In the genomic region with DNA sequence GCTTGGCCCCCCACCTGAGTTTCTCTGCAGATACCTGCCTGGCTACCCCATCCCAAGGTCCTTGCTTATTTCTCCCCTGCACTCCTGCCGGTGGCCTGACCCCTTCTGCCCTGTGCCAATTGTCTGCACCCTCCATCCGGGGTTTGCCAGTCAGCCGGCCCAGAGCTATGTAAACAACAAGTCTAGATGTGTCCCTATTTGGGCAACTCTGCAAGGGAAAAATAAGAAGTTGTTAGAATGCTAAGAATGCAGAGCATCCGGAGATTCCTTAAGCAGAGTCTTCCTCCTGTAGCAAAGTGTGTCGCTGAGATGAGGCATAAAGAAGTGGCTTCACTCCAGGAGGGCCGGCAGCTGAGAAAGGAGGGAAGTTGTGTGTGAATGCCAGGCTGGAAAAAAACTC, we compare ENCODE assay signal across 12 cellular contexts. TPM values are rescaled to one million over a fixed set of nuclear protein-coding genes. Genes with fewer than 3 reads are reported as not detected.
DNase-seq lines count a peak whose midpoint lies in the region; ATAC-seq and TF ChIP-seq lines count a peak whose summit lies in the region.
"Had no signal": no experiment of that assay in that cellular context is flagged by ENCODE, and none has a peak within 500 bp of the region (broad histone marks: within the 10 kb centered on the region; RNA-seq: fewer than 3 reads in every experiment).

No MANE protein-coding gene starts in this region.

- peaks cover 30% of the 10 kb centered on the region for H3K4me1 ChIP-seq in GM23338 (ENCODE audit: insufficient read depth)
- H3K4me1 ChIP-seq in RWPE2 (ENCODE audit: insufficient read depth, poor library complexity, severe bottlenecking): peaks cover 6% of the 10 kb centered on the region
- peaks cover 0 to 31% (median 11%) of the 10 kb centered on the region in 3 donors for H3K4me1 ChIP-seq in gastroesophageal sphincter
- peaks cover 0 to 24% (median 20%) of the 10 kb centered on the region in 4 donors for H3K4me1 ChIP-seq in sigmoid colon

- DNase-seq in GM23338 (ENCODE audit: low spot score) (peak; percentile 97), RWPE2 (ENCODE audit: low spot score) (no peak), sigmoid colon (no peak), DMS53 (lab: John Stamatoyannopoulos, UW) (no peak), DMS 273 (lab: John Stamatoyannopoulos, UW; ENCODE audit: unreplicated experiment) (no peak), NCI-H69 (lab: John Stamatoyannopoulos, UW) (no peak)
- DNase-seq: activated CD4-positive, alpha-beta memory T cell treated with anti-CD3 and anti-CD28 coated beads for 36 hours; brain microvascular endothelial cell; heart left ventricle; NCI-H2081 treated with DMSO at 0.1 percent for 48 hours; ovary had no signal

- H3K27ac ChIP-seq in GM23338 (ENCODE audit: low read depth) (peak overlapping the region; percentile 95), RWPE2 (ENCODE audit: poor library complexity, severe bottlenecking) (no peak overlapping the region), gastroesophageal sphincter (peak overlapping the region in 3 of 4 donors; percentile 70 to 73 (median 72)), sigmoid colon (peak overlapping the region in 3 of 4 donors; percentile 26 to 78 (median 51))
- H3K27ac ChIP-seq: brain microvascular endothelial cell, heart left ventricle, ovary had no signal

- peak overlapping the region; percentile 97 for H3K27ac Mint-ChIP-seq in GM23338
- H3K27ac Mint-ChIP-seq: activated CD4-positive, alpha-beta memory T cell treated with anti-CD3 and anti-CD28 coated beads for 36 hours had no signal

- H3K36me3 Mint-ChIP-seq in GM23338 (ENCODE audit: low read depth): no peaks in the 10 kb centered on the region; the same call in 2 of the 3 replicates
- H3K36me3 Mint-ChIP-seq: activated CD4-positive, alpha-beta memory T cell treated with anti-CD3 and anti-CD28 coated beads for 36 hours had no signal

- TF ChIP-seq CTCF in GM23338 (conservative IDR thresholded peaks at IDR 0.05; ENCODE audit: low read depth in 2 of 2) (no peak), RWPE2 (IDR thresholded peaks at IDR 0.05; ENCODE audit: poor library complexity, severe bottlenecking) (no peak), gastroesophageal sphincter (IDR thresholded peaks at IDR 0.05) (no peak), sigmoid colon (IDR thresholded peaks at IDR 0.05) (no peak)

- peak overlapping the region; percentile 50 for H3K4me3 Mint-ChIP-seq in GM23338
- H3K4me3 Mint-ChIP-seq: activated CD4-positive, alpha-beta memory T cell treated with anti-CD3 and anti-CD28 coated beads for 36 hours had no signal

- H3F3A ChIP-seq in GM23338 (replicated peaks; ENCODE audit: low read depth): no peaks in the 10 kb centered on the region

- no peaks in the 10 kb centered on the region for H3K79me2 ChIP-seq in GM23338 (replicated peaks; ENCODE audit: insufficient read depth)

- H3K4me1 Mint-ChIP-seq in GM23338: peaks cover 43% of the 10 kb centered on the region

- H3K9me3 Mint-ChIP-seq in GM23338: no peaks in the 10 kb centered on the region; the same call in 2 of the 3 replicates
- H3K9me3 Mint-ChIP-seq: activated CD4-positive, alpha-beta memory T cell treated with anti-CD3 and anti-CD28 coated beads for 36 hours had no signal

- H4K20me1 ChIP-seq in GM23338 (replicated peaks; ENCODE audit: insufficient read depth): no peaks in the 10 kb centered on the region

- no peak overlapping the region for H3K4me2 ChIP-seq in GM23338

- TF ChIP-seq EP300 in gastroesophageal sphincter (IDR thresholded peaks at IDR 0.05) (no peak), sigmoid colon (IDR thresholded peaks at IDR 0.05) (no peak)

- H2AFZ ChIP-seq in GM23338: no peak overlapping the region

- no peak for TF ChIP-seq POLR2A in gastroesophageal sphincter (IDR thresholded peaks at IDR 0.05)
- TF ChIP-seq POLR2A in sigmoid colon (IDR thresholded peaks at IDR 0.05): no peak

- 2 to 3% methylated on average over 3 to 4 of the region's 6 CpGs for WGBS in gastroesophageal sphincter (ENCODE audit: low coverage in 1 of 2), 2 donors
- 59 to 65% methylated on average over 6 of the region's 6 CpGs for WGBS in sigmoid colon, 2 donors

- peaks cover 6% of the 10 kb centered on the region for H3K27me3 Mint-ChIP-seq in GM23338 (ENCODE audit: insufficient read depth, low read depth, poor library complexity)
- H3K27me3 Mint-ChIP-seq: activated CD4-positive, alpha-beta memory T cell treated with anti-CD3 and anti-CD28 coated beads for 36 hours had no signal

- ATAC-seq in GM23338 (peak; percentile 91), RWPE2 (ENCODE audit: low read depth) (peak; percentile 79), gastroesophageal sphincter (peak; percentile 71)
- ATAC-seq: heart left ventricle had no signal

- H3K9me2 ChIP-seq in GM23338 (ENCODE audit: insufficient read depth): peaks cover 6% of the 10 kb centered on the region; the same call in 1 of the 2 replicates

- H3K27me3 ChIP-seq in GM23338 (ENCODE audit: insufficient read depth): no peaks in the 10 kb centered on the region
- no peaks in the 10 kb centered on the region for H3K27me3 ChIP-seq in RWPE2 (ENCODE audit: insufficient read depth, poor library complexity, severe bottlenecking)
- no peaks in the 10 kb centered on the region for H3K27me3 ChIP-seq in gastroesophageal sphincter
- H3K27me3 ChIP-seq in sigmoid colon: no peaks in the 10 kb centered on the region
- H3K27me3 ChIP-seq: brain microvascular endothelial cell, ovary had no signal

- H3K36me3 ChIP-seq in GM23338 (ENCODE audit: insufficient read depth) (no peaks in the 10 kb centered on the region), RWPE2 (ENCODE audit: low read depth) (no peaks in the 10 kb centered on the region), gastroesophageal sphincter (no peaks in the 10 kb centered on the region), sigmoid colon (no peaks in the 10 kb centered on the region)
- H3K36me3 ChIP-seq: brain microvascular endothelial cell, heart left ventricle, ovary had no signal

- H3K9me3 ChIP-seq in RWPE2 (ENCODE audit: severe bottlenecking): no peaks in the 10 kb centered on the region
- no peaks in the 10 kb centered on the region for H3K9me3 ChIP-seq in gastroesophageal sphincter
- no peaks in the 10 kb centered on the region for H3K9me3 ChIP-seq in sigmoid colon
- H3K9me3 ChIP-seq: heart left ventricle, ovary had no signal

- intact Hi-C loops in sigmoid colon (cut with DNase I): no loop called here

- H3K4me3 ChIP-seq in GM23338: no peak overlapping the region
- H3K4me3 ChIP-seq in RWPE2 (ENCODE audit: severe bottlenecking): no peak overlapping the region
- no peak overlapping the region for H3K4me3 ChIP-seq in gastroesophageal sphincter
- no peak overlapping the region for H3K4me3 ChIP-seq in sigmoid colon
- H3K4me3 ChIP-seq: heart left ventricle, ovary had no signal

TF ChIP-seq in GM23338, 12 proteins besides CTCF, POLR2A, EP300 and RAD21:
- TF ChIP-seq NANOG (IDR thresholded peaks at IDR 0.05; ENCODE audit: borderline replicate concordance) (peak; percentile 41; the same call in 1 of the 2 replicates), CREB1 (CRISPR knock-in tag; IDR thresholded peaks at IDR 0.05; ENCODE audit: low read depth) (peak; percentile 66)
- TF ChIP-seq, protein P1, sequence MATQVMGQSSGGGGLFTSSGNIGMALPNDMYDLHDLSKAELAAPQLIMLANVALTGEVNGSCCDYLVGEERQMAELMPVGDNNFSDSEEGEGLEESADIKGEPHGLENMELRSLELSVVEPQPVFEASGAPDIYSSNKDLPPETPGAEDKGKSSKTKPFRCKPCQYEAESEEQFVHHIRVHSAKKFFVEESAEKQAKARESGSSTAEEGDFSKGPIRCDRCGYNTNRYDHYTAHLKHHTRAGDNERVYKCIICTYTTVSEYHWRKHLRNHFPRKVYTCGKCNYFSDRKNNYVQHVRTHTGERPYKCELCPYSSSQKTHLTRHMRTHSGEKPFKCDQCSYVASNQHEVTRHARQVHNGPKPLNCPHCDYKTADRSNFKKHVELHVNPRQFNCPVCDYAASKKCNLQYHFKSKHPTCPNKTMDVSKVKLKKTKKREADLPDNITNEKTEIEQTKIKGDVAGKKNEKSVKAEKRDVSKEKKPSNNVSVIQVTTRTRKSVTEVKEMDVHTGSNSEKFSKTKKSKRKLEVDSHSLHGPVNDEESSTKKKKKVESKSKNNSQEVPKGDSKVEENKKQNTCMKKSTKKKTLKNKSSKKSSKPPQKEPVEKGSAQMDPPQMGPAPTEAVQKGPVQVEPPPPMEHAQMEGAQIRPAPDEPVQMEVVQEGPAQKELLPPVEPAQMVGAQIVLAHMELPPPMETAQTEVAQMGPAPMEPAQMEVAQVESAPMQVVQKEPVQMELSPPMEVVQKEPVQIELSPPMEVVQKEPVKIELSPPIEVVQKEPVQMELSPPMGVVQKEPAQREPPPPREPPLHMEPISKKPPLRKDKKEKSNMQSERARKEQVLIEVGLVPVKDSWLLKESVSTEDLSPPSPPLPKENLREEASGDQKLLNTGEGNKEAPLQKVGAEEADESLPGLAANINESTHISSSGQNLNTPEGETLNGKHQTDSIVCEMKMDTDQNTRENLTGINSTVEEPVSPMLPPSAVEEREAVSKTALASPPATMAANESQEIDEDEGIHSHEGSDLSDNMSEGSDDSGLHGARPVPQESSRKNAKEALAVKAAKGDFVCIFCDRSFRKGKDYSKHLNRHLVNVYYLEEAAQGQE (IDR thresholded peaks at IDR 0.05; ENCODE audit: unreplicated experiment): no peak
- TF ChIP-seq, protein P2, sequence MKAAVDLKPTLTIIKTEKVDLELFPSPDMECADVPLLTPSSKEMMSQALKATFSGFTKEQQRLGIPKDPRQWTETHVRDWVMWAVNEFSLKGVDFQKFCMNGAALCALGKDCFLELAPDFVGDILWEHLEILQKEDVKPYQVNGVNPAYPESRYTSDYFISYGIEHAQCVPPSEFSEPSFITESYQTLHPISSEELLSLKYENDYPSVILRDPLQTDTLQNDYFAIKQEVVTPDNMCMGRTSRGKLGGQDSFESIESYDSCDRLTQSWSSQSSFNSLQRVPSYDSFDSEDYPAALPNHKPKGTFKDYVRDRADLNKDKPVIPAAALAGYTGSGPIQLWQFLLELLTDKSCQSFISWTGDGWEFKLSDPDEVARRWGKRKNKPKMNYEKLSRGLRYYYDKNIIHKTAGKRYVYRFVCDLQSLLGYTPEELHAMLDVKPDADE (IDR thresholded peaks at IDR 0.05): 0 out of 2 replicates have a peak, but pooled peaks have one; percentile 59
TF ChIP-seq in GM23338: peak in this region for 3.

RNA-seq across cellular contexts. Expression of a gene that starts 46.6 kb away (rescaled TPM):
- 12.8 and 19.2 TPM in 2 replicates for total RNA-seq in GM23338 (2014; rRNA removed; shearing (Covaris generic))
- polyA plus RNA-seq in GM23338 (2016; fragmentation: Nextera tagmentation; extraction: Ambion mirVana) (29.6 and 29.8 TPM in 2 replicates), sigmoid colon (10 to 100 TPM in 2 of 3 donors, 1 to 10 TPM in 1; 5.0 to 16.9 (median 10.8) TPM)
- total RNA-seq in gastroesophageal sphincter (10 to 100 TPM; 17.4 to 43.9 (median 40.8) TPM), sigmoid colon (10 to 100 TPM; 12.4 to 30.5 (median 19.3) TPM)
